9 cellular contexts compared by ENCODE assay signal in genomic region chr7:148286150-148286549, GRCh38.
DNase-seq lines count a peak whose midpoint lies in the region; ATAC-seq and TF ChIP-seq lines count a peak whose summit lies in the region.
"Had no signal": no experiment of that assay in that cellular context is flagged by ENCODE, and none has a peak within 500 bp of the region (broad histone marks: within the 10 kb centered on the region; RNA-seq: fewer than 3 reads in every experiment).

No MANE protein-coding gene starts in this region.

- in situ Hi-C loops in T47D (cut with HindIII; ENCODE audit: low pct_unique_long_range_greater_than_20kb, low sequenced_read_pairs), result no loop called here

- no peak overlapping the region for H3K27ac Mint-ChIP-seq in nephron progenitor cell
- H3K27ac Mint-ChIP-seq: activated CD4-positive, alpha-beta memory T cell treated with anti-CD3 and anti-CD28 coated beads for 36 hours had no signal

- H3K9me3 Mint-ChIP-seq in nephron progenitor cell, result peaks cover 10% of the 10 kb centered on the region
- H3K9me3 Mint-ChIP-seq: activated CD4-positive, alpha-beta memory T cell treated with anti-CD3 and anti-CD28 coated beads for 36 hours had no signal

- CTCF ChIA-PET in GM10248 (lab: Yijun Ruan, JAX), result interaction anchor here (0.9 to 1.1 kb wide), 4 partner anchors 8 to 21 kb away, joined by 3 read pairs; no protein-coding TSS in a partner anchor

- TF ChIP-seq CTCF in GM10248 (IDR thresholded peaks at IDR 0.05; ENCODE audit: control extremely low read depth, extremely low read depth, low read depth, missing control alignments) (peak; percentile 19), nephron progenitor cell (IDR thresholded peaks at IDR 0.05) (peak; percentile 37)

- H3K4me1 Mint-ChIP-seq in nephron progenitor cell, result peaks cover 20% of the 10 kb centered on the region

- no peak overlapping the region for H3K4me3 Mint-ChIP-seq in nephron progenitor cell
- H3K4me3 Mint-ChIP-seq: activated CD4-positive, alpha-beta memory T cell treated with anti-CD3 and anti-CD28 coated beads for 36 hours had no signal

- POLR2A ChIA-PET in GM10248 (lab: Yijun Ruan, JAX), result no interaction called here

- no peak for DNase-seq in GM10248 (ENCODE audit: extremely low spot score)
- DNase-seq in NAMALWA (ENCODE audit: low spot score), result peak; percentile 42
- peak; percentile 5 to 56 for DNase-seq in T47D (ENCODE audit: low read depth in 1 of 2, low spot score in 1 of 2)
- DNase-seq in nephron progenitor cell, result no peak
- DNase-seq in mesenteric fat pad (ENCODE audit: low spot score), result no peak
- DNase-seq: activated CD4-positive, alpha-beta memory T cell treated with anti-CD3 and anti-CD28 coated beads for 36 hours; ovary had no signal

- H3K36me3 Mint-ChIP-seq in nephron progenitor cell (ENCODE audit: low read depth), result no peaks in the 10 kb centered on the region
- H3K36me3 Mint-ChIP-seq: activated CD4-positive, alpha-beta memory T cell treated with anti-CD3 and anti-CD28 coated beads for 36 hours had no signal

- no peak for ATAC-seq in HG02623 (IDR thresholded peaks at IDR 0.05; ENCODE audit: unreplicated experiment)
- no peak for ATAC-seq in HG02798 (IDR thresholded peaks at IDR 0.05; ENCODE audit: poor library complexity, unreplicated experiment)

- no peaks in the 10 kb centered on the region for H3K27me3 Mint-ChIP-seq in nephron progenitor cell (ENCODE audit: low read depth, poor library complexity)

Comparison
In these comparisons a context has a peak if more than half of its experiments do, and no peak if none do; other contexts are left out.
1. DNase-seq: peak in NAMALWA (single experiment) and T47D (2 of 2); none in GM10248 (single experiment), nephron progenitor cell (single experiment) and mesenteric fat pad (single experiment).